ENCODE assay signal across 1 cellular context in genomic region chr3:108183971-108184370, GRCh38.
TF ChIP-seq lines count a peak whose summit lies in the region.

No MANE protein-coding gene starts in this region.

TF ChIP-seq in IMR-90, 13 proteins besides CTCF, POLR2A, EP300 and RAD21 (continued from another document):
- no peak for TF ChIP-seq ELK1 (IDR thresholded peaks at IDR 0.05; ENCODE audit: borderline replicate concordance, low read depth, low read length)
- TF ChIP-seq MAFK (IDR thresholded peaks at IDR 0.05; ENCODE audit: low read depth, low read length) = no peak
- no peak for TF ChIP-seq SMC3 (IDR thresholded peaks at IDR 0.05; ENCODE audit: low read depth, low read length)
- no peak for TF ChIP-seq BHLHE40 (IDR thresholded peaks at IDR 0.05; ENCODE audit: low read depth, low read length)
- TF ChIP-seq MAZ (IDR thresholded peaks at IDR 0.05; ENCODE audit: borderline replicate concordance, low read depth, low read length) = no peak
- no peak for TF ChIP-seq NFE2L2 (IDR thresholded peaks at IDR 0.05; ENCODE audit: low read depth, low read length)
- TF ChIP-seq RCOR1 (IDR thresholded peaks at IDR 0.05; ENCODE audit: insufficient replicate concordance, low read length) = no peak
- no peak for TF ChIP-seq MXI1 (IDR thresholded peaks at IDR 0.05; ENCODE audit: borderline replicate concordance, low read depth, low read length)
